25 cellular contexts compared by ENCODE assay signal in the genomic region with DNA sequence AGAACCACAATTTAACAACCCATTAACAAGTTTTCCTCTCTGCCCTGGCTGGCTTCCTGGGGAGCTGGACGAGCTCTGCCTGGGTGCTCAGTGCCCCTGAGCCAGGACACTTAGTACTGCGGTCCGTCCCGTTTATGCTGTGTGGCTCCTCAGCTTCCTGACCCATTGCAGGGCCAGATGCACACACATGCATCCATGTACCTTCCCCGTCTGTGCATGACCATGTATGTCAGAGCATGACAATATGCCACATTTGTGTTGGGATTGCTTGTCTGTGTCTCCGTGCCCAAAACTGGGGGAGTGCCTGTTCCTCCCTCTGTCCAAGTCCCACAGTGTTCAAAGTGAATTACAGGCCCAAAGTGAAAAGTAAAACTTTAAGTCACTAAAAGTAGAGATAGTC. TPM values are rescaled to one million over a fixed set of nuclear protein-coding genes. Genes with fewer than 3 reads are reported as not detected.
DNase-seq lines count a peak whose midpoint lies in the region; TF ChIP-seq lines count a peak whose summit lies in the region.
"Had no signal": no experiment of that assay in that cellular context is flagged by ENCODE, and none has a peak within 500 bp of the region (broad histone marks: within the 10 kb centered on the region; RNA-seq: fewer than 3 reads in every experiment).

No MANE protein-coding gene starts in this region.

- no peaks in the 10 kb centered on the region for H3K9me2 ChIP-seq in SK-N-SH

- TF ChIP-seq RAD21 in SK-N-SH (IDR thresholded peaks at IDR 0.05; ENCODE audit: low read length) = no peak

- H3K4me2 ChIP-seq in SK-N-SH = no peak overlapping the region
- H3K4me2 ChIP-seq: A549; BLaER1 treated with 17β-estradiol and CSF1 and Interleukin-3, amounts not matched to agents 10 nM and 100 nM had no signal

- DNase-seq in activated effector memory CD4-positive, alpha-beta T cell treated with anti-CD3 and anti-CD28 coated beads, Interleukin-2, amount 50 U/mL, for 16 hours = peak; percentile 28
- DNase-seq in activated effector memory CD4-positive, alpha-beta T cell treated with Interleukin-2 at 50 U/mL for 16 hours = no peak
- DNase-seq in coronary artery (ENCODE audit: low spot score) (peak; percentile 31), osteocyte (ENCODE audit: extremely low spot score, unreplicated experiment) (peak; percentile 57), type B pancreatic cell (ENCODE audit: extremely low spot score, unreplicated experiment) (peak; percentile 18), SK-N-SH (no peak), NOMO-1 (lab: John Stamatoyannopoulos, UW; ENCODE audit: unreplicated experiment in 2 of 2) (no peak), hepatic stellate cell (ENCODE audit: low spot score) (no peak)
- DNase-seq: 8988T; ACHN; AML-193; BE2C; CD8-positive, alpha-beta memory T cell; DMS 273 treated with DMSO at 0.1 percent for 48 hours; DMS79; EL; GDM1; GOT3; HFFc6 had no signal

- no peak overlapping the region for H3K4me3 ChIP-seq in coronary artery
- no peak overlapping the region for H3K4me3 ChIP-seq in SK-N-SH (ENCODE audit: low read depth in 2 of 2, low read length in 1 of 2)
- H3K4me3 ChIP-seq: A549; BLaER1 treated with 17β-estradiol and CSF1 and Interleukin-3, amounts not matched to agents 10 nM and 100 nM; GM12878; HAP-1 had no signal

- POLR2A ChIA-PET in SK-N-SH (lab: Yijun Ruan, JAX) = no interaction called here

- H3K4me1 ChIP-seq in SK-N-SH (ENCODE audit: control insufficient read depth in 1 of 2, insufficient read depth in 2 of 2, low read depth in 1 of 2, low read length in 1 of 2) = no peaks in the 10 kb centered on the region
- H3K4me1 ChIP-seq: A549, BE2C, HAP-1 had no signal

- H2AFZ ChIP-seq in SK-N-SH (ENCODE audit: low read depth) = no peak overlapping the region

- H3K36me3 Mint-ChIP-seq in osteocyte (ENCODE audit: unreplicated experiment) (no peaks in the 10 kb centered on the region), type B pancreatic cell (no peaks in the 10 kb centered on the region)
- H3K36me3 Mint-ChIP-seq: CD14-positive monocyte; CD8-positive, alpha-beta memory T cell had no signal

- no peaks in the 10 kb centered on the region for H3F3A ChIP-seq in SK-N-SH (replicated peaks; ENCODE audit: insufficient read depth)

- H3K9me3 Mint-ChIP-seq in osteocyte (ENCODE audit: unreplicated experiment) = peaks cover 3% of the 10 kb centered on the region
- H3K9me3 Mint-ChIP-seq in type B pancreatic cell = peaks cover 5% of the 10 kb centered on the region
- H3K9me3 Mint-ChIP-seq: CD4-positive, alpha-beta T cell; CD8-positive, alpha-beta memory T cell had no signal

- H3K79me2 ChIP-seq in SK-N-SH (ENCODE audit: insufficient read depth) = no peaks in the 10 kb centered on the region

- peak overlapping the region; percentile 8 for H3K27ac Mint-ChIP-seq in osteocyte (ENCODE audit: unreplicated experiment)
- no peak overlapping the region for H3K27ac Mint-ChIP-seq in type B pancreatic cell
- H3K27ac Mint-ChIP-seq: CD4-positive, alpha-beta T cell; CD8-positive, alpha-beta memory T cell; HFFc6 had no signal

- peaks cover 61% of the 10 kb centered on the region for H3K27me3 Mint-ChIP-seq in osteocyte (ENCODE audit: unreplicated experiment)
- H3K27me3 Mint-ChIP-seq in type B pancreatic cell = peaks cover 16% of the 10 kb centered on the region

- H3K9me3 ChIP-seq in SK-N-SH = no peaks in the 10 kb centered on the region
- H3K9me3 ChIP-seq: A549, BE2C, HAP-1 had no signal

- H3K27ac ChIP-seq in coronary artery (no peak overlapping the region), SK-N-SH (ENCODE audit: low read depth in 2 of 2, low read length in 1 of 2) (no peak overlapping the region)
- H3K27ac ChIP-seq: A549; BLaER1 treated with 17β-estradiol and CSF1 and Interleukin-3, amounts not matched to agents 10 nM and 100 nM had no signal

- no peaks in the 10 kb centered on the region for H4K20me1 ChIP-seq in SK-N-SH (ENCODE audit: insufficient read depth)
- H4K20me1 ChIP-seq: BLaER1 treated with 17β-estradiol and CSF1 and Interleukin-3, amounts not matched to agents 10 nM and 100 nM had no signal

- no peak overlapping the region for H3K4me3 Mint-ChIP-seq in osteocyte (ENCODE audit: unreplicated experiment)
- H3K4me3 Mint-ChIP-seq in type B pancreatic cell = no peak overlapping the region
- H3K4me3 Mint-ChIP-seq: CD14-positive monocyte; CD4-positive, alpha-beta T cell; CD8-positive, alpha-beta memory T cell; HFFc6 had no signal

- no peaks in the 10 kb centered on the region for H3K27me3 ChIP-seq in SK-N-SH (ENCODE audit: insufficient read depth)
- H3K27me3 ChIP-seq: BLaER1 treated with 17β-estradiol and CSF1 and Interleukin-3, amounts not matched to agents 10 nM and 100 nM had no signal

- CTCF ChIA-PET in SK-N-SH (lab: Yijun Ruan, JAX) = interaction anchor here (0.9 kb wide), 1 partner anchor 15 kb away, joined by 4 read pairs; no protein-coding TSS in a partner anchor

- no peak for TF ChIP-seq CTCF in coronary artery (IDR thresholded peaks at IDR 0.05)
- TF ChIP-seq CTCF in osteocyte (IDR thresholded peaks at IDR 0.05) = no peak
- no peak for TF ChIP-seq CTCF in type B pancreatic cell (conservative IDR thresholded peaks at IDR 0.05)
- TF ChIP-seq CTCF in SK-N-SH (IDR thresholded peaks at IDR 0.05) = no peak

- no peak for TF ChIP-seq EP300 in SK-N-SH (IDR thresholded peaks at IDR 0.05; ENCODE audit: borderline replicate concordance in 1 of 2, low read depth in 1 of 2, low read length in 1 of 2)

- 25% methylated on average over 5 of the region's 6 CpGs for WGBS in SK-N-SH (ENCODE audit: low lambda C conversion rate)

- H3K36me3 ChIP-seq in SK-N-SH (replicated peaks in 1 of 2; ENCODE audit: control insufficient read depth in 1 of 2, insufficient read depth in 2 of 2, low read length in 1 of 2) = no peaks in the 10 kb centered on the region
- H3K36me3 ChIP-seq: BE2C; BLaER1 treated with 17β-estradiol and CSF1 and Interleukin-3, amounts not matched to agents 10 nM and 100 nM; HAP-1 had no signal

- H3K4me1 Mint-ChIP-seq in osteocyte (ENCODE audit: unreplicated experiment) (peaks cover 9% of the 10 kb centered on the region), type B pancreatic cell (ENCODE audit: unreplicated experiment) (no peaks in the 10 kb centered on the region)

- no peak overlapping the region for H3K9ac ChIP-seq in SK-N-SH
- H3K9ac ChIP-seq: BLaER1 treated with 17β-estradiol and CSF1 and Interleukin-3, amounts not matched to agents 10 nM and 100 nM had no signal

TF ChIP-seq in SK-N-SH, 30 proteins besides CTCF, POLR2A, EP300 and RAD21:
- TF ChIP-seq ELF1 (IDR thresholded peaks at IDR 0.05) (no peak), YY1 (IDR thresholded peaks at IDR 0.05; ENCODE audit: low read depth) (no peak), GATA2 (CRISPR knock-in tag; IDR thresholded peaks at IDR 0.05) (no peak), GABPA (IDR thresholded peaks at IDR 0.05; ENCODE audit: low read depth) (no peak), MAX (IDR thresholded peaks at IDR 0.05; ENCODE audit: low read depth) (no peak), FOXJ3 (CRISPR knock-in tag; IDR thresholded peaks at IDR 0.05) (no peak), REST (IDR thresholded peaks at IDR 0.05; ENCODE audit: low read depth, low read length) (no peak)

RNA-seq across cellular contexts. Expression of gene TFF3, which starts 9.7 kb away (rescaled TPM):
- total RNA-seq in osteocyte (46.1 and 50.3 TPM in 2 replicates), type B pancreatic cell (ENCODE audit: low replicate concordance) (31.5 and 183 TPM in 2 replicates)
- not detected in 2 replicates for polyA plus RNA-seq in SK-N-SH (2012; rRNA removed)
- not detected in 2 replicates for polyA plus RNA-seq in SK-N-SH (2012; cell fraction: cytosol; rRNA removed)
- not detected in 2 replicates for polyA plus RNA-seq in SK-N-SH (2012; cell fraction: nucleus; rRNA removed)
- total RNA-seq: CD4-positive, alpha-beta T cell; CD8-positive, alpha-beta memory T cell; GM12878; HFFc6 had no signal
- polyA plus RNA-seq: CD14-positive monocyte; CD8-positive, alpha-beta memory T cell; GM12878 had no signal

RNA-seq across cellular contexts. Expression of gene TFF2, which starts 25.9 kb away (rescaled TPM):
- total RNA-seq in osteocyte (not detected in 2 replicates), type B pancreatic cell (ENCODE audit: low replicate concordance) (5.2 and 11.3 TPM in 2 replicates)
- polyA plus RNA-seq in SK-N-SH (2012; rRNA removed) = not detected in 2 replicates
- polyA plus RNA-seq in SK-N-SH (2012; cell fraction: cytosol; rRNA removed) = not detected in 2 replicates
- polyA plus RNA-seq in SK-N-SH (2012; cell fraction: nucleus; rRNA removed) = not detected in 2 replicates
- total RNA-seq: CD4-positive, alpha-beta T cell; CD8-positive, alpha-beta memory T cell; GM12878; HFFc6 had no signal
- polyA plus RNA-seq: A549; CD14-positive monocyte; CD8-positive, alpha-beta memory T cell had no signal

RNA-seq across cellular contexts. Expression of gene TFF1, which starts 41.4 kb away (rescaled TPM):
- not detected in 2 replicates for total RNA-seq in osteocyte
- 42.6 and 136 TPM in 2 replicates for total RNA-seq in type B pancreatic cell (ENCODE audit: low replicate concordance)
- polyA plus RNA-seq in SK-N-SH (2012; rRNA removed) = not detected in 2 replicates
- polyA plus RNA-seq in SK-N-SH (2012; cell fraction: cytosol; rRNA removed) = not detected in 2 replicates
- 0.19 TPM in 1 of 2 replicates, not detected in the other for polyA plus RNA-seq in SK-N-SH (2012; cell fraction: nucleus; rRNA removed)
- total RNA-seq: CD4-positive, alpha-beta T cell; CD8-positive, alpha-beta memory T cell; GM12878; HFFc6 had no signal
- polyA plus RNA-seq: CD14-positive monocyte; CD8-positive, alpha-beta memory T cell had no signal

Comparison
In these comparisons a context has a peak if more than half of its experiments do, and no peak if none do; other contexts are left out.
1. DNase-seq: peak in activated effector memory CD4-positive, alpha-beta T cell treated with anti-CD3 and anti-CD28 coated beads, Interleukin-2, amount 50 U/mL, for 16 hours (single experiment), coronary artery (single experiment), osteocyte (single experiment) and type B pancreatic cell (single experiment); none in activated effector memory CD4-positive, alpha-beta T cell treated with Interleukin-2 at 50 U/mL for 16 hours (single experiment), SK-N-SH (single experiment), NOMO-1 (0 of 2) and hepatic stellate cell (single experiment).
2. RNA of gene TFF1, which starts 41.4 kb away (total RNA-seq): 42.6 to 136 TPM in type B pancreatic cell; not detected in osteocyte; every median in the first group is over 10 times any median in the second.